Comparison of ENCODE assay signal across 8 cellular contexts in the genomic region with DNA sequence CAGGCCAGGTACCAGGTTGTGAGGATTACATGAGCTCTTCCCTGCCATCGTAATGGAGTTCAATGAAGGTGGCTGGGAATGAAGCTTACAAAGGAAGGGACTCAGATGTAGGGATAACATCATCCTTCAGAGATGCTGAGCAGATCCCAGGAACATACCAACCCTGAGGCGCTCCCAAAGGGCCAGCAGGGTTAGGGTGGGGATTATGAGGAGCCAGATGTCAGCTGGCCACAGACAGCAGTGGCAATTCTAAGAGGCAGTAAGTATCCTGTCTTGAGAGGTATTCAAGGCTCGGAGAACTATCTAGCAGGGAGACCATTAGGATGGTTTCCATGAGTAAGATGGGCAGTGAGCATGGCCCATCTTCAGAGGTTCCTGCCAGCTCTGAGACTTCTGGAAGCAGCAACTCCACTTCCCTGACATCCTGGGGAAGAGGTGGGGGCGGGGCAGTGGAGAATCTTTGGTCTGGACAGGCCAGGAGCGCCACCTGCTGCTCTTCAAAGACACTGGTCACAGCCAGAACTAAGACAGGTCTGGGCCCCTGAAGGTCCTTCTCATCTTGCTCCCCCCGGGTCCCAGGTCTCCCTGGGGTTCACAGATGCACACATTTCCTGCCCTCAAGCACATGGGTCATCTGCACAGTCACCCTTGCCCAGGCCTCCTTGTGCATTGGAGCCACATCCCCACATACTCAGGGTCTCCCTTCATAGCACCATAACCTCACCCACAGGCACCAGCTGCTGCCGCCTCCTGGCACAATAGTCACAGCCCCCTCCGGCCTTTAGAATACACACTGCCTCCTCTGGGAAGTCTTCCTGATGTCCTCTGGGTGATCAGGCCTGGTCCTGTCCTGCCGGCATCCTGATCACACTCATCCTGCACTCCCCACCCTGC. TPM values are rescaled to one million over a fixed set of nuclear protein-coding genes. Genes with fewer than 3 reads are reported as not detected.
DNase-seq lines count a peak whose midpoint lies in the region; ATAC-seq lines count a peak whose summit lies in the region.

No MANE protein-coding gene starts in this region.

- CTCF ChIA-PET in CD4-positive, alpha-beta memory T cell (lab: Charles Lee; ENCODE audit: partially characterized antibody) = interaction anchor here (0.7 to 7.3 kb wide), 9 partner anchors 15 to 193 kb away, joined by 3 to 109 read pairs (median 3); no protein-coding TSS in a partner anchor
- CTCF ChIA-PET in activated CD8-positive, alpha-beta T cell treated with anti-CD3 and anti-CD28 coated beads, Interleukin-2, amount 10 ng/mL, durations not matched to agents 7 days and 5 days (lab: Charles Lee) = interaction anchor here (0.6 to 6.6 kb wide), 12 partner anchors 10 to 192 kb away, joined by 3 to 108 read pairs (median 3); no protein-coding TSS in a partner anchor

- peaks cover 17% of the 10 kb centered on the region for H3K27me3 ChIP-seq in CD4-positive, alpha-beta memory T cell (ENCODE audit: insufficient read depth, low read length)
- no peaks in the 10 kb centered on the region for H3K27me3 ChIP-seq in mesendoderm (ENCODE audit: insufficient read depth, low read length, poor library complexity)

- no peak overlapping the region for H3K27ac Mint-ChIP-seq in CD4-positive, alpha-beta memory T cell
- H3K27ac Mint-ChIP-seq in activated CD8-positive, alpha-beta T cell treated with anti-CD3 and anti-CD28 coated beads, Interleukin-2, amount 10 ng/mL, durations not matched to agents 7 days and 5 days = no peak overlapping the region

- no peak overlapping the region for H3K27ac ChIP-seq in CD4-positive, alpha-beta memory T cell (ENCODE audit: low read depth, low read length)
- H3K27ac ChIP-seq in mesendoderm (ENCODE audit: low read depth, low read length) = no peak overlapping the region

- peak; percentile 43 for ATAC-seq in HG03175 (IDR thresholded peaks at IDR 0.05; ENCODE audit: unreplicated experiment)
- ATAC-seq in activated CD8-positive, alpha-beta T cell treated with anti-CD3 and anti-CD28 coated beads, Interleukin-2, amount 10 ng/mL, durations not matched to agents 7 days and 5 days = no peak
- ATAC-seq in GM21381 (IDR thresholded peaks at IDR 0.05; ENCODE audit: unreplicated experiment) = no peak

- DNase-seq in CD4-positive, alpha-beta memory T cell = peak in 3 of 5 donors; percentile 27 to 32 (median 32)
- peak; percentile 81 for DNase-seq in NCI-H526 treated with DMSO at 0.1 percent for 48 hours (lab: John Stamatoyannopoulos, UW)
- DNase-seq in activated CD8-positive, alpha-beta T cell treated with anti-CD3 and anti-CD28 coated beads, Interleukin-2, amount 10 ng/mL, durations not matched to agents 7 days and 5 days = peak; percentile 67
- peak; percentile 95 for DNase-seq in epidermal melanocyte (ENCODE audit: insufficient read length, low spot score)
- DNase-seq in mesendoderm = peak; percentile 91
- peak; percentile 21 to 34 for DNase-seq in stimulated activated CD8-positive, alpha-beta memory T cell treated with anti-CD3 and anti-CD28 coated beads, Interleukin-7, amount 100 ng/mL, for 48 hours (ENCODE audit: extremely low read depth in 1 of 2, low read depth in 1 of 2)

- H3K79me1 ChIP-seq in mesendoderm (ENCODE audit: low read length) = peaks cover 4% of the 10 kb centered on the region

- no peaks in the 10 kb centered on the region for H3K36me3 ChIP-seq in CD4-positive, alpha-beta memory T cell (ENCODE audit: insufficient read depth, low read length)
- H3K36me3 ChIP-seq in mesendoderm (ENCODE audit: control insufficient read depth, insufficient read depth, low read length) = no peaks in the 10 kb centered on the region

- no peak overlapping the region for H2BK120ac ChIP-seq in mesendoderm (ENCODE audit: low read depth, low read length)

- H2BK5ac ChIP-seq in mesendoderm (ENCODE audit: low read length) = no peak overlapping the region

- H3K18ac ChIP-seq in mesendoderm (ENCODE audit: low read length) = no peak overlapping the region

- no peaks in the 10 kb centered on the region for H3K9me3 ChIP-seq in CD4-positive, alpha-beta memory T cell (ENCODE audit: control insufficient read depth in 1 of 2, low read length in 2 of 2)

- H3K9me3 Mint-ChIP-seq in CD4-positive, alpha-beta memory T cell = peaks cover 0 to 2% (median 0%) of the 10 kb centered on the region in 8 donors
- no peaks in the 10 kb centered on the region for H3K9me3 Mint-ChIP-seq in activated CD8-positive, alpha-beta T cell treated with anti-CD3 and anti-CD28 coated beads, Interleukin-2, amount 10 ng/mL, durations not matched to agents 7 days and 5 days (ENCODE audit: insufficient read depth)

- peaks cover 15% of the 10 kb centered on the region for H3K4me1 ChIP-seq in CD4-positive, alpha-beta memory T cell (ENCODE audit: insufficient read depth, low read length)
- peaks cover 13% of the 10 kb centered on the region for H3K4me1 ChIP-seq in mesendoderm (ENCODE audit: control insufficient read depth, low read depth, low read length)

- no peak overlapping the region for H2BK15ac ChIP-seq in mesendoderm (replicated peaks; ENCODE audit: low read depth)

- no peak overlapping the region for H3K4ac ChIP-seq in mesendoderm (ENCODE audit: low read depth, low read length)

- H3K79me2 ChIP-seq in mesendoderm (ENCODE audit: control insufficient read depth, insufficient read depth, low read length) = peaks cover 2% of the 10 kb centered on the region

- no peak overlapping the region for H4K8ac ChIP-seq in mesendoderm (ENCODE audit: low read depth, low read length)

- POLR2A ChIA-PET in CD4-positive, alpha-beta memory T cell (lab: Charles Lee; ENCODE audit: partially characterized antibody) = interaction anchor here (1.2 to 1.7 kb wide), 2 partner anchors 129 to 192 kb away, joined by 3 to 8 read pairs; no protein-coding TSS in a partner anchor
- POLR2A ChIA-PET in activated CD8-positive, alpha-beta T cell treated with anti-CD3 and anti-CD28 coated beads, Interleukin-2, amount 10 ng/mL, durations not matched to agents 7 days and 5 days (lab: Charles Lee) = no interaction called here

- peaks cover 9 to 19% (median 14%) of the 10 kb centered on the region in 4 donors for H3K4me1 Mint-ChIP-seq in CD4-positive, alpha-beta memory T cell
- H3K4me1 Mint-ChIP-seq in activated CD8-positive, alpha-beta T cell treated with anti-CD3 and anti-CD28 coated beads, Interleukin-2, amount 10 ng/mL, durations not matched to agents 7 days and 5 days (ENCODE audit: low read depth) = peaks cover 25% of the 10 kb centered on the region

- H3K4me3 ChIP-seq in CD4-positive, alpha-beta memory T cell (ENCODE audit: low read length in 2 of 2) = no peak overlapping the region
- no peak overlapping the region for H3K4me3 ChIP-seq in mesendoderm (ENCODE audit: low read length)

- H3K9ac ChIP-seq in mesendoderm (ENCODE audit: low read length) = peak overlapping the region; percentile 8

- peak overlapping the region; percentile 59 for H2AK5ac ChIP-seq in mesendoderm (ENCODE audit: low read length)

- intact Hi-C loops in CD4-positive, alpha-beta memory T cell (cut with micrococcal nuclease) = loop anchor here (1.0 to 2.0 kb wide), 3 partner anchors 110 to 192 kb away; no protein-coding TSS in a partner anchor

- H3K56ac ChIP-seq in mesendoderm (ENCODE audit: low read length) = peak overlapping the region; percentile 30

- H3K4me3 Mint-ChIP-seq in CD4-positive, alpha-beta memory T cell = peak overlapping the region in 3 of 8 donors; percentile 14 to 36 (median 21)
- no peak overlapping the region for H3K4me3 Mint-ChIP-seq in activated CD8-positive, alpha-beta T cell treated with anti-CD3 and anti-CD28 coated beads, Interleukin-2, amount 10 ng/mL, durations not matched to agents 7 days and 5 days

- H3K4me2 ChIP-seq in mesendoderm (ENCODE audit: low read length) = no peak overlapping the region

- no peak overlapping the region for H4K5ac ChIP-seq in mesendoderm (ENCODE audit: low read length)

- WGBS in mesendoderm (ENCODE audit: extremely low coverage, insufficient coverage, low lambda C conversion rate) = no CpG with 5 or more reads among the region's 9 CpGs

- H3K27me3 Mint-ChIP-seq in CD4-positive, alpha-beta memory T cell = peaks cover 9 to 18% of the 10 kb centered on the region in 2 donors
- peaks cover 29% of the 10 kb centered on the region for H3K27me3 Mint-ChIP-seq in activated CD8-positive, alpha-beta T cell treated with anti-CD3 and anti-CD28 coated beads, Interleukin-2, amount 10 ng/mL, durations not matched to agents 7 days and 5 days (ENCODE audit: low read depth)

- H3K36me3 Mint-ChIP-seq in CD4-positive, alpha-beta memory T cell = peaks cover 0 to 3% of the 10 kb centered on the region in 2 donors
- no peaks in the 10 kb centered on the region for H3K36me3 Mint-ChIP-seq in activated CD8-positive, alpha-beta T cell treated with anti-CD3 and anti-CD28 coated beads, Interleukin-2, amount 10 ng/mL, durations not matched to agents 7 days and 5 days (ENCODE audit: low read depth)

- H3K23ac ChIP-seq in mesendoderm (ENCODE audit: low read length) = no peak overlapping the region

RNA-seq across cellular contexts. Expression of a gene that starts 2.8 kb away (rescaled TPM):
- total RNA-seq in CD4-positive, alpha-beta memory T cell = under 1 TPM; 0.29 to 0.64 TPM
- polyA plus RNA-seq in CD4-positive, alpha-beta memory T cell = not detected
- not detected for total RNA-seq in activated CD8-positive, alpha-beta T cell treated with anti-CD3 and anti-CD28 coated beads, Interleukin-2, amount 10 ng/mL, durations not matched to agents 7 days and 5 days
- polyA plus RNA-seq in mesendoderm (2013, experiment 1 of 2) = 18.5 TPM
- polyA plus RNA-seq in mesendoderm (2013, experiment 2 of 2) = 20.4 TPM

Comparison
In these comparisons a context has a peak if more than half of its experiments do, and no peak if none do; other contexts are left out.
1. DNase-seq: peak in every context shown above with its lines; median percentile 95 in epidermal melanocyte; 91 in mesendoderm; 81 in NCI-H526 treated with DMSO at 0.1 percent for 48 hours; 67 in activated CD8-positive, alpha-beta T cell treated with anti-CD3 and anti-CD28 coated beads, Interleukin-2, amount 10 ng/mL, durations not matched to agents 7 days and 5 days; 32 in CD4-positive, alpha-beta memory T cell; 28 in stimulated activated CD8-positive, alpha-beta memory T cell treated with anti-CD3 and anti-CD28 coated beads, Interleukin-7, amount 100 ng/mL, for 48 hours.